In the genomic region with DNA sequence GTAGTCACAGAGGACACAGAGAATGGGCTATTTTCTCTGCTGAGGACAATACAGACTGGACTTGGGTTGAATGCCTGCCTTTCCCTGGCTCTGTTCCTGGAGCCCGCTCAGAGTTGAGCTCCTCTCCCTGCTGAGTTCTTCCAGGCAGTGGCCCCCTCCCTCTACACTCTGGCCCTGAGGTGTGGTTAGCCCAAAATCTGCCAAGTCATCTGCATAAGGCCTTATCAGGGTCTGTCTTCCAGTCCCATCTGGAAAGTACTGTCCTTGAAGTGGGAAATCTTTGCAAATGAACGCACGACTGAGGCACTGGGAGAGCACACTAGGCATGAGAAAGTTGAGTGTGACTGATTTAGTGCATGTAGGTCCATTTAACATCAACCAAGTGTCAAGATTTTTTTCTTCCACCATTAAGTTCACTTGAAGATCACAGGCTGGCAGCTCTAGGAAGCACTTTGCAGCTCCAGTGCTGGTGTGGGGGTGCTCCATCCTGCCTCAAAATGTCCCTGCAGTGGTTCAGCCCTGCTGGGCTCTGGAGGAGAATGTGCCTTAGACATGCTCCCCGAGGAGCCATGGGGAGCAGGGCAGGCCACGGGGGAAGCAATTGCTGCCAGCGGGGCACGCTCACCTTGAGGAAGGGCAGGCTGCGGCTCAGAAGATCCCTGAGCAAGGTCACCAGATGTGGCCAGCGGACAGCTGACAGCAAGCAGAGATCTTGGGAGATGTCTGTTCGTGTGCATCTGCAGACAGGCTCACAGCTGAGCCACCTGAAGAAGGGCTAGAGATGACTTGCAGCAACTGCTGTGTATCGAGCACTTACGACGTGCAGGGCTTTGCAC, we compare ENCODE assay signal across 15 cellular contexts. TPM values are rescaled to one million over a fixed set of nuclear protein-coding genes. Genes with fewer than 3 reads are reported as not detected.
DNase-seq lines count a peak whose midpoint lies in the region; ATAC-seq and TF ChIP-seq lines count a peak whose summit lies in the region.
"Had no signal": no experiment of that assay in that cellular context is flagged by ENCODE, and none has a peak within 500 bp of the region (broad histone marks: within the 10 kb centered on the region; RNA-seq: fewer than 3 reads in every experiment).

No MANE protein-coding gene starts in this region.

- no CpG with 5 or more reads among the region's 13 CpGs for WGBS in trophoblast cell (ENCODE audit: extremely low coverage, insufficient coverage, insufficient read length)

- ATAC-seq in activated CD8-positive, alpha-beta T cell treated with anti-CD3 and anti-CD28 coated beads, Interleukin-2, amount 10 ng/mL, durations not matched to agents 7 days and 5 days, result no peak
- ATAC-seq: activated CD4-positive, alpha-beta T cell treated with anti-CD3 and anti-CD28 coated beads for 36 hours had no signal

- CTCF ChIA-PET in activated CD8-positive, alpha-beta T cell treated with anti-CD3 and anti-CD28 coated beads, Interleukin-2, amount 10 ng/mL, durations not matched to agents 7 days and 5 days (lab: Charles Lee), result interaction anchor here (1.0 to 1.2 kb wide), 2 partner anchors 12 to 21 kb away, joined by 4 to 5 read pairs; no protein-coding TSS in a partner anchor

- H3K4me3 Mint-ChIP-seq in activated CD8-positive, alpha-beta T cell treated with anti-CD3 and anti-CD28 coated beads, Interleukin-2, amount 10 ng/mL, durations not matched to agents 7 days and 5 days, result no peak overlapping the region
- no peak overlapping the region for H3K4me3 Mint-ChIP-seq in chondrocyte (ENCODE audit: unreplicated experiment)
- H3K4me3 Mint-ChIP-seq: activated CD4-positive, alpha-beta T cell treated with anti-CD3 and anti-CD28 coated beads for 36 hours; activated T-helper 1 cell treated with anti-CD3 and anti-CD28 coated beads, Interleukin-12 subunit alpha, Interleukin-12 subunit beta, Interleukin-2, Interleukin-4 antibody, amounts not matched to agents 30 ng/mL and 10 ng/mL and 1 ng/mL, durations not matched to agents 14 hours and 24 hours and 36 hours had no signal

- no peak overlapping the region for H2AK5ac ChIP-seq in trophoblast cell (ENCODE audit: low read length)

- H3K27me3 ChIP-seq in trophoblast cell (ENCODE audit: insufficient read depth, low read length), result no peaks in the 10 kb centered on the region
- H3K27me3 ChIP-seq: ascending aorta, transverse colon had no signal

- H3K18ac ChIP-seq in trophoblast cell (ENCODE audit: low read length), result no peak overlapping the region

- no peak overlapping the region for H2BK5ac ChIP-seq in trophoblast cell (ENCODE audit: low read depth, low read length, poor library complexity)

- no peak overlapping the region for H3K9ac ChIP-seq in trophoblast cell (ENCODE audit: low read length)
- H3K9ac ChIP-seq: parathyroid adenoma had no signal

- H3K23ac ChIP-seq in trophoblast cell (ENCODE audit: low read length), result no peak overlapping the region

- no peaks in the 10 kb centered on the region for H3K27me3 Mint-ChIP-seq in activated CD8-positive, alpha-beta T cell treated with anti-CD3 and anti-CD28 coated beads, Interleukin-2, amount 10 ng/mL, durations not matched to agents 7 days and 5 days (ENCODE audit: low read depth)
- no peaks in the 10 kb centered on the region for H3K27me3 Mint-ChIP-seq in chondrocyte (ENCODE audit: low read depth)

- H3K4me1 ChIP-seq in trophoblast cell (ENCODE audit: control insufficient read depth in 1 of 2, insufficient read depth in 2 of 2, low read length in 2 of 2), result peaks cover 14 to 27% of the 10 kb centered on the region in 2 experiments

- POLR2A ChIA-PET in activated CD8-positive, alpha-beta T cell treated with anti-CD3 and anti-CD28 coated beads, Interleukin-2, amount 10 ng/mL, durations not matched to agents 7 days and 5 days (lab: Charles Lee), result interaction anchor here (2.0 kb wide), 2 partner anchors 40 to 41 kb away, joined by 7 to 8 read pairs; no protein-coding TSS in a partner anchor

- no peak overlapping the region for H2AFZ ChIP-seq in trophoblast cell (ENCODE audit: insufficient read depth, low read length, poor library complexity)
- H2AFZ ChIP-seq: parathyroid adenoma had no signal

- no peak overlapping the region for H4K12ac ChIP-seq in trophoblast cell (ENCODE audit: low read depth, low read length)

- H4K8ac ChIP-seq in trophoblast cell (ENCODE audit: low read depth, low read length), result no peak overlapping the region

- H3K36me3 Mint-ChIP-seq in activated CD8-positive, alpha-beta T cell treated with anti-CD3 and anti-CD28 coated beads, Interleukin-2, amount 10 ng/mL, durations not matched to agents 7 days and 5 days (ENCODE audit: low read depth), result no peaks in the 10 kb centered on the region
- no peaks in the 10 kb centered on the region for H3K36me3 Mint-ChIP-seq in chondrocyte (ENCODE audit: low read depth)

- H3K79me1 ChIP-seq in trophoblast cell (ENCODE audit: low read length), result peaks cover 11% of the 10 kb centered on the region

- H3K27ac ChIP-seq in trophoblast cell (ENCODE audit: low read depth, low read length), result no peak overlapping the region
- H3K27ac ChIP-seq: ascending aorta, parathyroid adenoma had no signal

- peak overlapping the region; percentile 25 for H3K27ac Mint-ChIP-seq in activated CD8-positive, alpha-beta T cell treated with anti-CD3 and anti-CD28 coated beads, Interleukin-2, amount 10 ng/mL, durations not matched to agents 7 days and 5 days
- no peak overlapping the region for H3K27ac Mint-ChIP-seq in chondrocyte (ENCODE audit: unreplicated experiment)
- H3K27ac Mint-ChIP-seq: activated CD4-positive, alpha-beta T cell treated with anti-CD3 and anti-CD28 coated beads for 36 hours; activated T-helper 1 cell treated with anti-CD3 and anti-CD28 coated beads, Interleukin-12 subunit alpha, Interleukin-12 subunit beta, Interleukin-2, Interleukin-4 antibody, amounts not matched to agents 30 ng/mL and 10 ng/mL and 1 ng/mL, durations not matched to agents 14 hours and 24 hours and 36 hours had no signal

- no peaks in the 10 kb centered on the region for H3K9me3 ChIP-seq in trophoblast cell (ENCODE audit: insufficient read depth, low read depth, low read length)
- H3K9me3 ChIP-seq: ascending aorta, transverse colon had no signal

- DNase-seq in NCI-H524 (lab: John Stamatoyannopoulos, UW) (peak; percentile 33 to 80), NCI-H524 treated with DMSO at 0.1 percent for 48 hours (lab: John Stamatoyannopoulos, UW) (no peak), HUDEP-2 (lab: John Stamatoyannopoulos, UW; ENCODE audit: unreplicated experiment in 76 of 76) (peak in 53 of 76 experiments; percentile 5 to 73 (median 34)), trophoblast cell (no peak), RKO (ENCODE audit: low spot score) (no peak), T-helper 1 cell (no peak), chondrocyte (ENCODE audit: low spot score) (no peak)
- DNase-seq in activated CD8-positive, alpha-beta T cell treated with anti-CD3 and anti-CD28 coated beads, Interleukin-2, amount 10 ng/mL, durations not matched to agents 7 days and 5 days, result no peak
- DNase-seq: 8988T; activated CD4-positive, alpha-beta T cell treated with anti-CD3 and anti-CD28 coated beads for 36 hours; NCI-H2029 had no signal

- no peak overlapping the region for H3K4me2 ChIP-seq in trophoblast cell (ENCODE audit: low read length)

- peaks cover 3% of the 10 kb centered on the region for H3K79me2 ChIP-seq in trophoblast cell (ENCODE audit: control insufficient read depth, insufficient read depth, low read length, poor library complexity)
- H3K79me2 ChIP-seq: parathyroid adenoma had no signal

- no peak overlapping the region for H2BK120ac ChIP-seq in trophoblast cell (ENCODE audit: insufficient read depth, low read length, poor library complexity)

- no peaks in the 10 kb centered on the region for H3K36me3 ChIP-seq in trophoblast cell (ENCODE audit: control insufficient read depth in 1 of 2, insufficient read depth in 2 of 2, low read length in 2 of 2)
- H3K36me3 ChIP-seq: ascending aorta, transverse colon had no signal

- no peak overlapping the region for H4K91ac ChIP-seq in trophoblast cell (ENCODE audit: low read depth, low read length)

- H3K14ac ChIP-seq in trophoblast cell (ENCODE audit: low read length), result peak overlapping the region; percentile 34

- no peak overlapping the region for H3K4me3 ChIP-seq in trophoblast cell (ENCODE audit: low read depth, low read length)
- H3K4me3 ChIP-seq: ascending aorta, transverse colon had no signal

- TF ChIP-seq CTCF in chondrocyte (IDR thresholded peaks at IDR 0.05), result no peak

- H3K4me1 Mint-ChIP-seq in activated CD8-positive, alpha-beta T cell treated with anti-CD3 and anti-CD28 coated beads, Interleukin-2, amount 10 ng/mL, durations not matched to agents 7 days and 5 days (ENCODE audit: low read depth), result peaks cover 68% of the 10 kb centered on the region
- peaks cover 38% of the 10 kb centered on the region for H3K4me1 Mint-ChIP-seq in chondrocyte (ENCODE audit: low read depth)

- no peak overlapping the region for H3K4ac ChIP-seq in trophoblast cell (ENCODE audit: low read depth, low read length)

- H3K9me3 Mint-ChIP-seq in activated CD8-positive, alpha-beta T cell treated with anti-CD3 and anti-CD28 coated beads, Interleukin-2, amount 10 ng/mL, durations not matched to agents 7 days and 5 days (ENCODE audit: insufficient read depth), result no peaks in the 10 kb centered on the region
- no peaks in the 10 kb centered on the region for H3K9me3 Mint-ChIP-seq in chondrocyte (ENCODE audit: low read depth)
- H3K9me3 Mint-ChIP-seq: activated T-helper 1 cell treated with anti-CD3 and anti-CD28 coated beads, Interleukin-12 subunit alpha, Interleukin-12 subunit beta, Interleukin-2, Interleukin-4 antibody, amounts not matched to agents 30 ng/mL and 10 ng/mL and 1 ng/mL, durations not matched to agents 14 hours and 24 hours and 36 hours had no signal

- H2BK12ac ChIP-seq in trophoblast cell (ENCODE audit: low read length), result no peak overlapping the region

RNA-seq across cellular contexts. Expression of gene IER5, which starts 41.5 kb away (rescaled TPM):
- total RNA-seq in activated CD8-positive, alpha-beta T cell treated with anti-CD3 and anti-CD28 coated beads, Interleukin-2, amount 10 ng/mL, durations not matched to agents 7 days and 5 days, result 10 to 100 TPM; 37.2 to 38.0 TPM
- polyA plus RNA-seq in trophoblast cell (2013), result 9.0 and 9.8 TPM in 2 replicates
- 15.6 to 23.6 TPM (median 16.6 TPM) in 3 replicates for total RNA-seq in chondrocyte

Comparison
In these comparisons a context has a peak if more than half of its experiments do, and no peak if none do; other contexts are left out.
1. DNase-seq: peak in NCI-H524 (2 of 2) and HUDEP-2 (53 of 76); none in NCI-H524 treated with DMSO at 0.1 percent for 48 hours (single experiment), activated CD8-positive, alpha-beta T cell treated with anti-CD3 and anti-CD28 coated beads, Interleukin-2, amount 10 ng/mL, durations not matched to agents 7 days and 5 days (single experiment), trophoblast cell (0 of 2), RKO (single experiment), T-helper 1 cell (0 of 5) and chondrocyte (single experiment).